Comparison of ENCODE assay signal across 9 cellular contexts in genomic region chr12:11813422-11813813, GRCh38.
DNase-seq lines count a peak whose midpoint lies in the region; ATAC-seq and TF ChIP-seq lines count a peak whose summit lies in the region.
"Had no signal": no experiment of that assay in that cellular context is flagged by ENCODE, and none has a peak within 500 bp of the region (broad histone marks: within the 10 kb centered on the region; RNA-seq: fewer than 3 reads in every experiment).

No MANE protein-coding gene starts in this region.

- no peaks in the 10 kb centered on the region for H3K36me3 ChIP-seq in breast epithelium
- no peaks in the 10 kb centered on the region for H3K36me3 ChIP-seq in colonic mucosa
- no peaks in the 10 kb centered on the region for H3K36me3 ChIP-seq in muscle layer of colon (ENCODE audit: insufficient read depth, low read length)
- H3K36me3 ChIP-seq in uterus: no peaks in the 10 kb centered on the region

- TF ChIP-seq POLR2A in breast epithelium (IDR thresholded peaks at IDR 0.05) (no peak), uterus (IDR thresholded peaks at IDR 0.05) (no peak)

- ATAC-seq in HG02588 (IDR thresholded peaks at IDR 0.05; ENCODE audit: unreplicated experiment) (no peak), GM19397 (IDR thresholded peaks at IDR 0.05; ENCODE audit: unreplicated experiment) (no peak)

- peaks cover 7% of the 10 kb centered on the region for H3K36me3 Mint-ChIP-seq in MCF 10A (ENCODE audit: insufficient read depth, unreplicated experiment)

- H3K9me3 ChIP-seq in breast epithelium: no peaks in the 10 kb centered on the region
- no peaks in the 10 kb centered on the region for H3K9me3 ChIP-seq in colonic mucosa
- H3K9me3 ChIP-seq in muscle layer of colon (ENCODE audit: low read length): no peaks in the 10 kb centered on the region
- H3K9me3 ChIP-seq in uterus: no peaks in the 10 kb centered on the region

- no peaks in the 10 kb centered on the region for H3K27me3 ChIP-seq in breast epithelium
- H3K27me3 ChIP-seq in colonic mucosa: no peaks in the 10 kb centered on the region
- H3K27me3 ChIP-seq in muscle layer of colon (ENCODE audit: control insufficient read depth in 1 of 2, insufficient read depth in 2 of 2, low read length in 2 of 2): no peaks in the 10 kb centered on the region
- no peaks in the 10 kb centered on the region for H3K27me3 ChIP-seq in uterus

- no peak overlapping the region for H3K27ac Mint-ChIP-seq in MCF 10A (ENCODE audit: low read depth, unreplicated experiment)

- H3K4me3 Mint-ChIP-seq in MCF 10A (ENCODE audit: unreplicated experiment): no peak overlapping the region

- H3K4me1 ChIP-seq in breast epithelium (peaks cover 0 to 35% of the 10 kb centered on the region in 2 donors), colonic mucosa (peaks cover 23% of the 10 kb centered on the region), muscle layer of colon (ENCODE audit: insufficient read depth, low read length) (peaks cover 50% of the 10 kb centered on the region), uterus (peaks cover 0 to 7% of the 10 kb centered on the region in 2 donors)

- BruUV-seq in MCF 10A (replicated peaks; lab: Mats Ljungman, UMichigan): no TSS peak

- POLR2A ChIA-PET in MCF 10A (lab: Yijun Ruan, JAX): no interaction called here

- no peaks in the 10 kb centered on the region for H3K9me3 Mint-ChIP-seq in MCF 10A (ENCODE audit: unreplicated experiment)

- H3K4me1 Mint-ChIP-seq in MCF 10A (ENCODE audit: insufficient read depth, unreplicated experiment): peaks cover 5% of the 10 kb centered on the region

- no peak for TF ChIP-seq CTCF in breast epithelium (IDR thresholded peaks at IDR 0.05)
- no peak for TF ChIP-seq CTCF in MCF 10A (IDR thresholded peaks at IDR 0.05; ENCODE audit: unreplicated experiment)
- no peak for TF ChIP-seq CTCF in colonic mucosa (IDR thresholded peaks at IDR 0.05)
- TF ChIP-seq CTCF in uterus (IDR thresholded peaks at IDR 0.05): no peak

- intact Hi-C loops in breast epithelium (cut with DNase I; ENCODE audit: low total_unique reads) (no loop called here), MCF 10A (cut with micrococcal nuclease) (no loop called here), colonic mucosa (cut with DNase I) (no loop called here), uterus (cut with DNase I; ENCODE audit: low total_unique reads) (no loop called here)

- H3K9ac ChIP-seq in colonic mucosa (ENCODE audit: low read depth in 2 of 2, low read length in 2 of 2): peak overlapping the region; percentile 75 to 76
- no peak overlapping the region for H3K9ac ChIP-seq in muscle layer of colon (ENCODE audit: low read length)

- H3K27me3 Mint-ChIP-seq in MCF 10A (ENCODE audit: insufficient read depth, unreplicated experiment): no peaks in the 10 kb centered on the region

- no peak for DNase-seq in breast epithelium (ENCODE audit: low spot score in 2 of 2)
- no peak for DNase-seq in MCF 10A (ENCODE audit: unreplicated experiment)
- no peak for DNase-seq in colonic mucosa
- no peak for DNase-seq in uterus
- no peak for DNase-seq in dermis blood vessel endothelial cell

- H3K27ac ChIP-seq in breast epithelium (peak overlapping the region; percentile 63 to 90), colonic mucosa (peak overlapping the region; percentile 85), muscle layer of colon (ENCODE audit: low read depth, low read length) (peak overlapping the region; percentile 90), uterus (peak overlapping the region; percentile 76 to 79)

- peak overlapping the region in 1 of 3 donors; percentile 60 for H3K4me3 ChIP-seq in breast epithelium
- no peak overlapping the region for H3K4me3 ChIP-seq in colonic mucosa
- H3K4me3 ChIP-seq in muscle layer of colon (ENCODE audit: low read depth in 1 of 2, low read length in 2 of 2): peak overlapping the region in 1 of 2 donors; percentile 59
- peak overlapping the region in 1 of 2 donors; percentile 12 for H3K4me3 ChIP-seq in uterus
- H3K4me3 ChIP-seq: K562 had no signal

- CTCF ChIA-PET in MCF 10A (lab: Yijun Ruan, JAX): no interaction called here
